23 cellular contexts compared by ENCODE assay signal in the genomic region with DNA sequence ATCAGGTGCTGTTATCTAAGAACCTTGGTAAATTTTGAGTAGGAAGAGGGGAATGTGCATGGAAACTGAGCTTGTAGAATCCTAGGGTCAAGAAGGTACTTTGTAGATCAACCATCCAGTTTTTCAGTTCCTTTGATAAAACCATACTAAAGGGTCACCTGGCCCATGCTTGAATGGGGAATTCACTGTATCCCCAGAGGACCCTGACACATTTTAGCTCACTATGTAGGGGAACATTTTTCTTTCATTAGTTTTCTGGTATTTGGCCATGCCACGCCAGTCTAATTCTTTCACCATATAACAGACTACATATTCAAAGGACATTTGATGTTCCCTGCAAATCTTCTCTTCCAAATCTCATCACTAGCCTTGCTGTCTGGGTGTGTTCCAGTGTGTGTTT.
"Had no signal": no experiment of that assay in that cellular context is flagged by ENCODE, and none has a peak within 500 bp of the region (broad histone marks: within the 10 kb centered on the region; RNA-seq: fewer than 3 reads in every experiment).

No MANE protein-coding gene starts in this region.

- ATAC-seq: left lobe of liver; naive thymus-derived CD4-positive, alpha-beta T cell; stimulated activated naive CD8-positive, alpha-beta T cell treated with anti-CD3 and anti-CD28 coated beads, Interleukin-15, Interleukin-2, amounts not matched to agents 100 U/mL and 50 U/mL, for 24 hours; upper lobe of right lung had no signal

- H3K9me3 ChIP-seq: prostate gland, right atrium auricular region, testis, tibial artery, upper lobe of right lung, uterus had no signal

- H2AFZ ChIP-seq: neural progenitor cell had no signal

- H3K27me3 Mint-ChIP-seq: naive thymus-derived CD4-positive, alpha-beta T cell had no signal

- H3K4me1 ChIP-seq: prostate gland, upper lobe of right lung, uterus had no signal

- H3K9ac ChIP-seq: neural progenitor cell had no signal

- H3K36me3 ChIP-seq: neural progenitor cell, prostate gland, right atrium auricular region, tibial artery, upper lobe of right lung, uterus had no signal

- H3K4me2 ChIP-seq: neural progenitor cell, smooth muscle cell had no signal

- H3K4me3 ChIP-seq: dorsolateral prefrontal cortex, neural progenitor cell, prostate gland, right atrium auricular region, smooth muscle cell, testis, upper lobe of right lung, uterus had no signal

- DNase-seq: dorsolateral prefrontal cortex; effector CD4-positive, alpha-beta T cell; hypothalamus; kidney; mesendoderm; midbrain; naive thymus-derived CD4-positive, alpha-beta T cell; stimulated activated CD4-positive, alpha-beta T cell treated with anti-CD3 and anti-CD28 coated beads, Interleukin-12 subunit alpha, Interleukin-12 subunit beta, amount 100 ng/mL, for 4 hours; stimulated activated CD4-positive, alpha-beta T cell treated with anti-CD3 and anti-CD28 coated beads, Interleukin-1b, Interleukin-23, amount 100 ng/mL, for 48 hours; stimulated activated CD4-positive, alpha-beta T cell treated with anti-CD3 and anti-CD28 coated beads, Interleukin-4, amount 100 ng/mL, for 1 hour; stimulated activated CD8-positive, alpha-beta memory T cell treated with anti-CD3 and anti-CD28 coated beads, Interleukin-4, amount 100 ng/mL, for 48 hours; stimulated activated naive CD8-positive, alpha-beta T cell treated with anti-CD3 and anti-CD28 coated beads, Interleukin-15, Interleukin-2, amounts not matched to agents 100 U/mL and 50 U/mL, for 24 hours; substantia nigra; testis; tibial artery; upper lobe of right lung; uterus had no signal

- H3K4me3 Mint-ChIP-seq: naive thymus-derived CD4-positive, alpha-beta T cell; nephron; neural progenitor cell had no signal

- H3K27ac ChIP-seq: dorsolateral prefrontal cortex, neural progenitor cell, prostate gland, right atrium auricular region, testis, upper lobe of right lung, uterus had no signal

- H3K9me3 Mint-ChIP-seq: nephron, neural progenitor cell had no signal

- H3K36me3 Mint-ChIP-seq: naive thymus-derived CD4-positive, alpha-beta T cell; neural progenitor cell had no signal

- H3K27ac Mint-ChIP-seq: naive thymus-derived CD4-positive, alpha-beta T cell; nephron; neural progenitor cell had no signal

- H3K27me3 ChIP-seq: dorsolateral prefrontal cortex, neural progenitor cell, right atrium auricular region, testis, tibial artery, upper lobe of right lung, uterus had no signal
